ENCODE assay signal across 1 cellular context in the genomic region with DNA sequence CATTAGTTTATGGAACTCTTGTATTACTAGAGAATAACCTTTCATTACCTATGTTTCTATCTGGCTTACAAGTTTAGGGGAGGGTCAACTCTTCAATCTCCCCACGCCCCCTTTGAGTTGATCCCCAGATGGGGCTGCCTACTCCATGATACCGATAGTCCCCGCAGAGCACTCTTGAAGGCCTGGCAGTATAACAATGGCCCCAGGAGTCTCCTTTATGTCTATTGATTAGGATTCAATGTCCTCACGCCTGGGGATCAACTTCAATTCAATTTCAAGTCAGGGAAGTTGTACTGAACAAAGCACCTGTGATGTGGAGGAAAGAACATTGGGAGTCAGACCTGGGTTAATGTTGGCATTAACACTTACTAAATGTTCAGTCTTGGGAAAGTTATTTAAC.
TF ChIP-seq lines count a peak whose summit lies in the region.

No MANE protein-coding gene starts in this region.

TF ChIP-seq in H1, 55 proteins besides CTCF, POLR2A, EP300 and RAD21 (continued from another document):
- TF ChIP-seq, protein P1, sequence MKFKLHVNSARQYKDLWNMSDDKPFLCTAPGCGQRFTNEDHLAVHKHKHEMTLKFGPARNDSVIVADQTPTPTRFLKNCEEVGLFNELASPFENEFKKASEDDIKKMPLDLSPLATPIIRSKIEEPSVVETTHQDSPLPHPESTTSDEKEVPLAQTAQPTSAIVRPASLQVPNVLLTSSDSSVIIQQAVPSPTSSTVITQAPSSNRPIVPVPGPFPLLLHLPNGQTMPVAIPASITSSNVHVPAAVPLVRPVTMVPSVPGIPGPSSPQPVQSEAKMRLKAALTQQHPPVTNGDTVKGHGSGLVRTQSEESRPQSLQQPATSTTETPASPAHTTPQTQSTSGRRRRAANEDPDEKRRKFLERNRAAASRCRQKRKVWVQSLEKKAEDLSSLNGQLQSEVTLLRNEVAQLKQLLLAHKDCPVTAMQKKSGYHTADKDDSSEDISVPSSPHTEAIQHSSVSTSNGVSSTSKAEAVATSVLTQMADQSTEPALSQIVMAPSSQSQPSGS (IDR thresholded peaks at IDR 0.05; ENCODE audit: low read length) = no peak
- TF ChIP-seq SAP30 (IDR thresholded peaks at IDR 0.05; ENCODE audit: insufficient read depth, insufficient replicate concordance, low read length) = no peak
- no peak for TF ChIP-seq CBX5 (IDR thresholded peaks at IDR 0.05; ENCODE audit: low read depth, low read length)
- TF ChIP-seq SRF (IDR thresholded peaks at IDR 0.05; ENCODE audit: low read depth, low read length) = no peak
- TF ChIP-seq PHF8 (conservative IDR thresholded peaks at IDR 0.05; ENCODE audit: low read depth, low read length) = no peak
- no peak for TF ChIP-seq TAF1 (IDR thresholded peaks at IDR 0.05; ENCODE audit: low read depth, low read length)
- no peak for TF ChIP-seq EGR1 (IDR thresholded peaks at IDR 0.05; ENCODE audit: borderline replicate concordance, low read depth, low read length)
- no peak for TF ChIP-seq GABPA (IDR thresholded peaks at IDR 0.05; ENCODE audit: borderline replicate concordance, insufficient read depth, low read length)
- TF ChIP-seq ASH2L (IDR thresholded peaks at IDR 0.05; ENCODE audit: low read length) = no peak
- no peak for TF ChIP-seq RNF2 (IDR thresholded peaks at IDR 0.05; ENCODE audit: borderline replicate concordance, low read depth, low read length, missing control alignments, poor library complexity, severe bottlenecking)
- no peak for TF ChIP-seq RBBP5 (IDR thresholded peaks at IDR 0.05; ENCODE audit: borderline replicate concordance, low read depth, low read length)
- TF ChIP-seq BCL11A (IDR thresholded peaks at IDR 0.05; ENCODE audit: low read depth in 2 of 2, low read length in 2 of 2) = peak in 1 of 2 experiments; percentile 5
- TF ChIP-seq NANOG (IDR thresholded peaks at IDR 0.05; ENCODE audit: insufficient read depth, low read depth, low read length, poor library complexity, severe bottlenecking) = peak; percentile 98
- peak; percentile 72 for TF ChIP-seq YY1 (IDR thresholded peaks at IDR 0.05; ENCODE audit: low read depth, low read length)
- no peak for TF ChIP-seq SUZ12 (IDR thresholded peaks at IDR 0.05; ENCODE audit: low read length)
- TF ChIP-seq TCF12 (IDR thresholded peaks at IDR 0.05; ENCODE audit: low read depth, low read length) = 0 out of 2 replicates have a peak, but pooled peaks have one; percentile 22
- no peak for TF ChIP-seq TBP (IDR thresholded peaks at IDR 0.05; ENCODE audit: low read depth, low read length)
- TF ChIP-seq CEBPB (IDR thresholded peaks at IDR 0.05; ENCODE audit: low read depth, low read length) = no peak
- TF ChIP-seq CBX8 (IDR thresholded peaks at IDR 0.05; ENCODE audit: borderline replicate concordance, low read depth, low read length) = no peak
- TF ChIP-seq CTBP2 (IDR thresholded peaks at IDR 0.05; ENCODE audit: borderline replicate concordance, insufficient read depth, insufficient read length, low read length) = no peak
